8 cellular contexts compared by ENCODE assay signal in genomic region chr6:39114707-39115599, GRCh38. TPM values are rescaled to one million over a fixed set of nuclear protein-coding genes. Genes with fewer than 3 reads are reported as not detected.
DNase-seq lines count a peak whose midpoint lies in the region; ATAC-seq and TF ChIP-seq lines count a peak whose summit lies in the region.

Gene SAYSD1 (minus strand): TSS chr6:39115186. CDS start chr6:39115089, 97 bp downstream.

- no peaks in the 10 kb centered on the region for H3K27me3 ChIP-seq in RWPE2 (ENCODE audit: insufficient read depth, poor library complexity, severe bottlenecking)

- H3K27ac Mint-ChIP-seq in natural killer cell: peak within 1 kb of the TSS; percentile 91 to 98

- peak; percentile 92 for ATAC-seq in RWPE2 (ENCODE audit: low read depth)
- ATAC-seq in natural killer cell: peak; percentile 87 to 94 (median 90)

- no peaks in the 10 kb centered on the region for H3K9me3 ChIP-seq in RWPE2 (ENCODE audit: severe bottlenecking)

- peak within 1 kb of the TSS; percentile 68 for H3K4me3 ChIP-seq in LNCaP clone FGC (ENCODE audit: low read depth, low read length)
- peak within 1 kb of the TSS; percentile 72 for H3K4me3 ChIP-seq in RWPE2 (ENCODE audit: severe bottlenecking)

- peak within 1 kb of the TSS; percentile 43 for H3K27ac ChIP-seq in RWPE2 (ENCODE audit: poor library complexity, severe bottlenecking)

- no peaks in the 10 kb centered on the region for H3K27me3 Mint-ChIP-seq in natural killer cell (ENCODE audit: low read depth in 2 of 2)

- no peak for TF ChIP-seq CTCF in LNCaP clone FGC (IDR thresholded peaks at IDR 0.05; ENCODE audit: control insufficient read depth, extremely low read depth, insufficient read depth)
- no peak for TF ChIP-seq CTCF in RWPE2 (IDR thresholded peaks at IDR 0.05; ENCODE audit: poor library complexity, severe bottlenecking)
- TF ChIP-seq CTCF in natural killer cell (IDR thresholded peaks at IDR 0.05): no peak

- no peaks in the 10 kb centered on the region for H3K9me3 Mint-ChIP-seq in natural killer cell

- intact Hi-C loops in natural killer cell (cut with micrococcal nuclease): loop anchor here (10.0 kb wide), 1 partner anchor 480 kb away; the partner anchor contains the start of gene BTBD9

- peaks cover 21 to 29% of the 10 kb centered on the region in 2 donors for H3K4me1 Mint-ChIP-seq in natural killer cell

- no peaks in the 10 kb centered on the region for H3K36me3 Mint-ChIP-seq in natural killer cell

- peak; percentile 93 for DNase-seq in EL
- DNase-seq in H4 (ENCODE audit: low spot score): peak; percentile 94
- peak; percentile 77 for DNase-seq in LNCaP clone FGC (ENCODE audit: low read depth)
- peak; percentile 90 for DNase-seq in RWPE2 (ENCODE audit: low spot score)
- DNase-seq in activated T-helper 9 cell treated with anti-CD3 and anti-CD28 coated beads, Interleukin-2, amount 50 U/mL, for 16 hours (ENCODE audit: low read depth): peak; percentile 89
- DNase-seq in fibroblast of peridontal ligament (ENCODE audit: extremely low read depth): peak; percentile 87
- DNase-seq in natural killer cell: peak; percentile 92
- DNase-seq in stimulated activated naive CD4-positive, alpha-beta T cell (lab: John Stamatoyannopoulos, UW): peak; percentile 80 to 94 (median 86)

- peaks cover 9% of the 10 kb centered on the region for H3K4me1 ChIP-seq in RWPE2 (ENCODE audit: insufficient read depth, poor library complexity, severe bottlenecking)

- no peaks in the 10 kb centered on the region for H3K36me3 ChIP-seq in RWPE2 (ENCODE audit: low read depth)

- H3K4me3 Mint-ChIP-seq in natural killer cell: peak within 1 kb of the TSS; percentile 96

RNA-seq across cellular contexts. Expression of gene SAYSD1, which starts in this region (rescaled TPM):
- total RNA-seq in H4 (2014; rRNA removed; shearing (Covaris generic)): 15.0 and 27.4 TPM in 2 replicates
- 10 to 100 TPM; 11.3 to 13.1 (median 11.5) TPM for total RNA-seq in natural killer cell

Comparison
In these comparisons a context has a peak if more than half of its experiments do, and no peak if none do; other contexts are left out.
1. Peak in every context shown above with its lines: DNase-seq, ATAC-seq, H3K4me3 ChIP-seq and H3K27ac ChIP-seq.